In genomic region chr11:44950625-44951472, GRCh38 we compare ENCODE assay signal across 8 cellular contexts. TPM values are rescaled to one million over a fixed set of nuclear protein-coding genes. Genes with fewer than 3 reads are reported as not detected.
DNase-seq lines count a peak whose midpoint lies in the region; ATAC-seq and TF ChIP-seq lines count a peak whose summit lies in the region.

A gene with protein sequence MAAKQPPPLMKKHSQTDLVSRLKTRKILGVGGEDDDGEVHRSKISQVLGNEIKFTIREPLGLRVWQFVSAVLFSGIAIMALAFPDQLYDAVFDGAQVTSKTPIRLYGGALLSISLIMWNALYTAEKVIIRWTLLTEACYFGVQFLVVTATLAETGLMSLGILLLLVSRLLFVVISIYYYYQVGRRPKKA (minus strand): TSS chr11:44950883. CDS start chr11:44938335, 12,548 bp downstream.

- H3K9me2 ChIP-seq in PC-3 (replicated peaks; ENCODE audit: low read length): no peaks in the 10 kb centered on the region

- POLR2A ChIA-PET in PC-3 (lab: Charles Lee; ENCODE audit: unreplicated experiment): interaction anchor here (0.5 kb wide), 1 partner anchor 19 kb away, joined by 3 read pairs; no protein-coding TSS in a partner anchor

- H3K9me3 ChIP-seq in PC-3 (ENCODE audit: low read length): no peaks in the 10 kb centered on the region
- H3K9me3 ChIP-seq in neutrophil: no peaks in the 10 kb centered on the region

- H3K4me2 ChIP-seq in PC-3 (ENCODE audit: low read length): peak within 1 kb of the TSS; percentile 90

- H2AFZ ChIP-seq in PC-3 (ENCODE audit: low read length): peak within 1 kb of the TSS; percentile 90

- peak within 1 kb of the TSS; percentile 40 for H3K9ac ChIP-seq in PC-3 (ENCODE audit: low read length)

- H3K27ac ChIP-seq in 22Rv1 (peak within 1 kb of the TSS; percentile 68), PC-3 (ENCODE audit: low read length) (no peak within 1 kb of the TSS), foreskin keratinocyte (peak within 1 kb of the TSS; percentile 43), neutrophil (peak within 1 kb of the TSS; percentile 94), temporal lobe (ENCODE audit: low read depth, low read length) (no peak within 1 kb of the TSS)

- no peaks in the 10 kb centered on the region for H3K36me3 ChIP-seq in PC-3 (ENCODE audit: low read depth, low read length)
- H3K36me3 ChIP-seq in neutrophil: peaks cover 19% of the 10 kb centered on the region

- BruUV-seq in PC-3 (replicated peaks; lab: Mats Ljungman, UMichigan): no TSS peak

- DNase-seq in PC-3: peak; percentile 63
- DNase-seq in activated gamma-delta T cell (lab: John Stamatoyannopoulos, UW): peak; percentile 55
- no peak for DNase-seq in foreskin keratinocyte
- DNase-seq in NCI-H187 treated with DMSO at 0.1 percent for 48 hours (lab: John Stamatoyannopoulos, UW): no peak

- CTCF ChIA-PET in PC-3 (lab: Charles Lee): no interaction called here

- peak; percentile 30 for ATAC-seq in GM18868 (IDR thresholded peaks at IDR 0.05; ENCODE audit: unreplicated experiment)
- ATAC-seq in PC-3: peak; percentile 81
- peak; percentile 68 for ATAC-seq in foreskin keratinocyte

- H3K27me3 ChIP-seq in PC-3 (ENCODE audit: low read length) (no peaks in the 10 kb centered on the region), foreskin keratinocyte (no peaks in the 10 kb centered on the region), neutrophil (no peaks in the 10 kb centered on the region)

- H3F3A ChIP-seq in PC-3 (ENCODE audit: low read length, unreplicated experiment): no peaks in the 10 kb centered on the region

- intact Hi-C loops in PC-3 (cut with micrococcal nuclease): no loop called here

- TF ChIP-seq CTCF in 22Rv1 (IDR thresholded peaks at IDR 0.05): peak; percentile 90
- TF ChIP-seq CTCF in PC-3 (conservative IDR thresholded peaks at IDR 0.05; ENCODE audit: low read depth, low read length): peak; percentile 59
- TF ChIP-seq CTCF in foreskin keratinocyte (conservative IDR thresholded peaks at IDR 0.05): peak; percentile 75
- peak; percentile 96 for TF ChIP-seq CTCF in neutrophil (IDR thresholded peaks at IDR 0.05)

- H3K4me1 ChIP-seq in PC-3 (ENCODE audit: insufficient read depth, low read length): peaks cover 12% of the 10 kb centered on the region
- peaks cover 4% of the 10 kb centered on the region for H3K4me1 ChIP-seq in foreskin keratinocyte
- peaks cover 87 to 92% of the 10 kb centered on the region in 2 experiments for H3K4me1 ChIP-seq in neutrophil (ENCODE audit: control insufficient read depth in 1 of 2, insufficient read depth in 1 of 2, low read depth in 1 of 2, low read length in 1 of 2)

- peak within 1 kb of the TSS; percentile 78 for H3K4me3 ChIP-seq in PC-3 (ENCODE audit: low read length)
- peak within 1 kb of the TSS; percentile 75 to 95 for H3K4me3 ChIP-seq in neutrophil (ENCODE audit: low read depth in 1 of 2, low read length in 1 of 2)

- peaks cover 9% of the 10 kb centered on the region for H3K79me2 ChIP-seq in PC-3 (ENCODE audit: low read length)

- H4K20me1 ChIP-seq in PC-3 (ENCODE audit: low read length): no peaks in the 10 kb centered on the region

RNA-seq across cellular contexts. Expression of the gene that starts here (rescaled TPM):
- total RNA-seq in PC-3 (2014; rRNA removed) (30.8 and 32.8 TPM in 2 replicates), foreskin keratinocyte (28.9 and 38.4 TPM in 2 replicates), temporal lobe (32.9 TPM)
- polyA plus RNA-seq in foreskin keratinocyte: 32.0 and 45.3 TPM in 2 replicates

Comparison
In these comparisons a context has a peak if more than half of its experiments do, and no peak if none do; other contexts are left out.
1. H3K27ac ChIP-seq: peak in 22Rv1 (single experiment), foreskin keratinocyte (single experiment) and neutrophil (single experiment); none in PC-3 (single experiment) and temporal lobe (single experiment).
2. ATAC-seq: peak in every context shown above with its lines; median percentile 81 in PC-3; 68 in foreskin keratinocyte; 30 in GM18868.
3. DNase-seq: peak in PC-3 (single experiment) and activated gamma-delta T cell (single experiment); none in foreskin keratinocyte (0 of 2) and NCI-H187 treated with DMSO at 0.1 percent for 48 hours (single experiment).
4. Peak in every context shown above with its lines, with median percentiles within 50 percentile points of each other: CTCF ChIP-seq.